Comparison of ENCODE assay signal across 8 cellular contexts in the genomic region with DNA sequence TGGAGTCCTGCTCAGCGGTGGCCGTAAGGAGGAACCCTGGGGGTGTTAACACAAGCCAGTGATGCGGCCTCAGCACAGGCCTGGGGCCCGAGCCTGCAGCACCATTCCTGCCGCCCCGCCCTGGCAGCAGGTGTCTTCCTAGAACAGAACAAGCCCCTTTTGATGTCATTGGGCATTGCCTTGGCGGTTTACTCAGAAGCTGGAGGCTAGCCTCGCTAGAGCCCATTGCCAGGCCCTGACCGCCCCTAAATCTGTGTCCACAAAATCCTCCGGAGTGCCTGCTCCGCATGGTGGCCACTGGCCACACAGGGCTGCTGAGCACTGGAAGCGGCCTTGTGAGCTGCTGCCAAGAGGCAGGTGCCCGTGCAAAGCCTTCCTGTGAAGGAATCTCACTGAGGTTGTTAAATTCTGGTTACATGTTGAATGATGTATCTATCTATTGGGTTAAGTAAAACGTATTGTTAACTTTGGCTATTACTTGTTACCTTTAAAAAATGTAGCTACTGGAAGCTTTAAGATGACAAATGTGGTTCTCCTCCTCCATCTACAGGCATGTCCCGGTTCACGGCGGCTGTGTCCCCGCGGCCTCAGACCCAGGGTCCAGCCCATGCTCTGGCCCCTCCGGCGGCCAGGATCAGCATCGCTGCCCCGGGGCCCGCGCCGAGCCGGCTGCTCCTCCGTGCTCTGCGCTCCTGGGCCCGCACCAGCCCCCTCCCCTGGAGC. TPM values are rescaled to one million over a fixed set of nuclear protein-coding genes. Genes with fewer than 3 reads are reported as not detected.
DNase-seq lines count a peak whose midpoint lies in the region; ATAC-seq and TF ChIP-seq lines count a peak whose summit lies in the region.

No MANE protein-coding gene starts in this region.

- TF ChIP-seq EP300 in gastroesophageal sphincter (IDR thresholded peaks at IDR 0.05) (no peak), ovary (IDR thresholded peaks at IDR 0.05) (no peak)

- no peaks in the 10 kb centered on the region for H3K36me3 ChIP-seq in gastroesophageal sphincter
- H3K36me3 ChIP-seq in ovary = no peaks in the 10 kb centered on the region

- TF ChIP-seq CTCF in VCaP (conservative IDR thresholded peaks at IDR 0.05) (no peak), gastroesophageal sphincter (IDR thresholded peaks at IDR 0.05) (no peak), ovary (IDR thresholded peaks at IDR 0.05) (no peak)

- H3K4me1 ChIP-seq in gastroesophageal sphincter = peaks cover 0 to 67% (median 30%) of the 10 kb centered on the region in 3 donors
- peaks cover 20% of the 10 kb centered on the region for H3K4me1 ChIP-seq in ovary (ENCODE audit: insufficient read depth)

- H3K27me3 ChIP-seq in gastroesophageal sphincter (no peaks in the 10 kb centered on the region), ovary (no peaks in the 10 kb centered on the region)

- DNase-seq in ELF-1 (ENCODE audit: low read depth, low spot score) (peak; percentile 49), ovary (peak in 4 of 5 donors; percentile 42 to 57 (median 48)), NCI-H446 treated with DMSO at 0.1 percent for 48 hours (lab: John Stamatoyannopoulos, UW) (no peak), T1000 (lab: John Stamatoyannopoulos, UW) (no peak)

- H3K9me3 ChIP-seq in gastroesophageal sphincter = no peaks in the 10 kb centered on the region
- H3K9me3 ChIP-seq in ovary = no peaks in the 10 kb centered on the region

- peak overlapping the region; percentile 79 for H3K27ac ChIP-seq in VCaP
- peak overlapping the region; percentile 83 to 98 (median 92) for H3K27ac ChIP-seq in gastroesophageal sphincter
- peak overlapping the region; percentile 75 to 90 for H3K27ac ChIP-seq in ovary

- WGBS in gastroesophageal sphincter (ENCODE audit: low coverage in 1 of 2), 2 donors = 0 to 23% methylated on average over 4 to 6 of the region's 30 CpGs
- WGBS in ovary, 3 donors = 29 to 32% (median 30%) methylated on average over 28 to 30 of the region's 30 CpGs

- TF ChIP-seq POLR2A in gastroesophageal sphincter (IDR thresholded peaks at IDR 0.05) (no peak), ovary (IDR thresholded peaks at IDR 0.05) (no peak)

- H3K4me3 ChIP-seq in gastroesophageal sphincter (peak overlapping the region; percentile 61 to 85), ovary (peak overlapping the region; percentile 84)

- intact Hi-C loops in ovary (cut with DNase I) = loop anchor here (2.0 to 10.0 kb wide), 5 partner anchors 20 to 142 kb away; partner anchors contain the start of gene PWWP2B (in 1 of the 4)

- ATAC-seq in HG02943 (IDR thresholded peaks at IDR 0.05; ENCODE audit: low read depth, unreplicated experiment) (peak; percentile 7), gastroesophageal sphincter (peak; percentile 2), HG02973 (IDR thresholded peaks at IDR 0.05; ENCODE audit: unreplicated experiment) (no peak)

RNA-seq across cellular contexts. Expression of gene INPP5A, which starts 1.2 kb away (rescaled TPM):
- total RNA-seq in gastroesophageal sphincter = 100 to 1,000 TPM; 111 to 288 (median 215) TPM
- total RNA-seq in ovary = 10 to 100 TPM; 19.8 to 41.2 (median 35.3) TPM
- polyA plus RNA-seq in ovary = 10 to 100 TPM; 20.2 to 41.2 TPM

Comparison
In these comparisons a context has a peak if more than half of its experiments do, and no peak if none do; other contexts are left out.
1. DNase-seq: peak in ELF-1 (single experiment) and ovary (4 of 5); none in NCI-H446 treated with DMSO at 0.1 percent for 48 hours (single experiment) and T1000 (single experiment).
2. Peak in every context shown above with its lines, with median percentiles within 50 percentile points of each other: H3K27ac ChIP-seq.